In genomic region chr3:116148881-116149530, GRCh38 we compare ENCODE assay signal across 16 cellular contexts.
DNase-seq lines count a peak whose midpoint lies in the region; ATAC-seq, FAIRE-seq and TF ChIP-seq lines count a peak whose summit lies in the region.
"Had no signal": no experiment of that assay in that cellular context is flagged by ENCODE, and none has a peak within 500 bp of the region (broad histone marks: within the 10 kb centered on the region; RNA-seq: fewer than 3 reads in every experiment).

No MANE protein-coding gene starts in this region.

- no peaks in the 10 kb centered on the region for H3K9me1 ChIP-seq in K562 (ENCODE audit: control insufficient read depth, insufficient read depth, low read length)

- H3K9me3 ChIP-seq in K562 (replicated peaks; ENCODE audit: control insufficient read depth, insufficient read depth, low read depth, low read length) (no peaks in the 10 kb centered on the region), body of pancreas (no peaks in the 10 kb centered on the region)
- H3K9me3 ChIP-seq: upper lobe of right lung had no signal

- no peaks in the 10 kb centered on the region for H3K4me1 ChIP-seq in K562 (replicated peaks in 1 of 2; ENCODE audit: control insufficient read depth in 2 of 2, insufficient read depth in 2 of 2, low read length in 2 of 2)
- H3K4me1 ChIP-seq in body of pancreas, result no peaks in the 10 kb centered on the region
- H3K4me1 ChIP-seq: upper lobe of right lung had no signal

- H3K4me1 Mint-ChIP-seq in nephron, result peaks cover 14% of the 10 kb centered on the region
- H3K4me1 Mint-ChIP-seq: CD8-positive, alpha-beta memory T cell had no signal

- TF ChIP-seq CTCF in K562 (IDR thresholded peaks at IDR 0.05 in 2 of 3, conservative IDR thresholded peaks at IDR 0.05 in 1 of 3; ENCODE audit: insufficient read depth in 2 of 3, low read depth in 1 of 3, low read length in 3 of 3) (no peak), nephron (IDR thresholded peaks at IDR 0.05; ENCODE audit: unreplicated experiment in 3 of 3) (no peak), body of pancreas (IDR thresholded peaks at IDR 0.05) (no peak)

- DNase-seq in EH (ENCODE audit: low read depth), result peak; percentile 28
- DNase-seq in NCI-H1694 treated with DMSO at 0.1 percent for 48 hours (lab: John Stamatoyannopoulos, UW), result peak; percentile 62
- DNase-seq in K562 (ENCODE audit: extremely low read depth in 1 of 4, low spot score in 3 of 4), result no peak
- DNase-seq in body of pancreas, result no peak
- DNase-seq in GM19239 (ENCODE audit: insufficient read length, low spot score), result no peak
- DNase-seq: activated effector memory CD4-positive, alpha-beta T cell treated with Interleukin-2 at 50 U/mL for 16 hours; CD8-positive, alpha-beta memory T cell; NCI-H187 treated with DMSO at 0.1 percent for 48 hours; right cardiac atrium; SIG-M5; upper lobe of right lung had no signal

- POLR2A ChIA-PET in K562 (lab: Yijun Ruan, JAX), result no interaction called here

- WGBS in K562 (ENCODE audit: insufficient coverage, low coverage, missing lambda C conversion rate), result 25% methylated on average over 4 of the region's 4 CpGs
- WGBS in body of pancreas, 2 donors, result 45 to 58% methylated on average over 4 of the region's 4 CpGs

- no peak overlapping the region for H3K4me3 ChIP-seq in K562
- no peak overlapping the region for H3K4me3 ChIP-seq in body of pancreas
- H3K4me3 ChIP-seq: lung, upper lobe of right lung had no signal

- FAIRE-seq in K562 (lab: Jason Lieb, UNC) (no peak), GM19239 (lab: Jason Lieb, UNC) (no peak)
- FAIRE-seq: colon had no signal

- H3K4me2 ChIP-seq in K562 (ENCODE audit: insufficient read depth, low read length), result no peak overlapping the region

- H2AFZ ChIP-seq in K562 (ENCODE audit: low read depth, low read length), result peak overlapping the region; percentile 51; the same call in 1 of the 2 replicates

- no TSS peak for BruUV-seq in K562 (replicated peaks; lab: Mats Ljungman, UMichigan)

- H3K27ac ChIP-seq in K562 (ENCODE audit: extremely low read depth, low read depth, low read length) (no peak overlapping the region), body of pancreas (no peak overlapping the region)
- H3K27ac ChIP-seq: upper lobe of right lung had no signal

- ATAC-seq in K562 (no peak), GM19328 (IDR thresholded peaks at IDR 0.05; ENCODE audit: unreplicated experiment) (no peak), HG03175 (IDR thresholded peaks at IDR 0.05; ENCODE audit: unreplicated experiment) (no peak), body of pancreas (no peak)
- ATAC-seq: right cardiac atrium, upper lobe of right lung had no signal

- H3K27me3 Mint-ChIP-seq in nephron (ENCODE audit: low read depth), result no peaks in the 10 kb centered on the region
- H3K27me3 Mint-ChIP-seq: CD8-positive, alpha-beta memory T cell had no signal

- no peaks in the 10 kb centered on the region for H4K20me1 ChIP-seq in K562 (replicated peaks; ENCODE audit: control insufficient read depth, insufficient read depth, low read length)

- no peaks in the 10 kb centered on the region for H3K79me2 ChIP-seq in K562 (ENCODE audit: control insufficient read depth, insufficient read depth, low read length)

- H3K36me3 ChIP-seq in K562 (ENCODE audit: control insufficient read depth, insufficient read depth, low read length) (no peaks in the 10 kb centered on the region), body of pancreas (replicated peaks in 1 of 2; ENCODE audit: insufficient read depth in 1 of 2, low read depth in 2 of 2) (no peaks in the 10 kb centered on the region)
- H3K36me3 ChIP-seq: upper lobe of right lung had no signal

- H3K27ac Mint-ChIP-seq in nephron, result peak overlapping the region; percentile 13 to 46 (median 28)
- H3K27ac Mint-ChIP-seq: CD8-positive, alpha-beta memory T cell had no signal

- H3K9me3 Mint-ChIP-seq in nephron, result peaks cover 16% of the 10 kb centered on the region

- no peak for TF ChIP-seq RAD21 in K562 (CRISPR knock-in tag; conservative IDR thresholded peaks at IDR 0.05 in 1 of 2, IDR thresholded peaks at IDR 0.05 in 1 of 2)

- CTCF ChIA-PET in K562 (lab: Yijun Ruan, JAX; ENCODE audit: low intra/inter-chr PET ratio), result no interaction called here

- no peak overlapping the region for H3K4me3 Mint-ChIP-seq in nephron
- H3K4me3 Mint-ChIP-seq: CD8-positive, alpha-beta memory T cell had no signal

- H3K9ac ChIP-seq in K562 (ENCODE audit: insufficient read depth in 1 of 2, low read depth in 2 of 2, low read length in 2 of 2), result no peak overlapping the region

- TF ChIP-seq POLR2A in K562 (conservative IDR thresholded peaks at IDR 0.05), result no peak
- TF ChIP-seq POLR2A in body of pancreas (IDR thresholded peaks at IDR 0.05), result no peak

- H3K27me3 ChIP-seq in K562 (ENCODE audit: control insufficient read depth in 2 of 2, insufficient read depth in 2 of 2, low read length in 2 of 2), result no peaks in the 10 kb centered on the region
- no peaks in the 10 kb centered on the region for H3K27me3 ChIP-seq in body of pancreas
- H3K27me3 ChIP-seq: upper lobe of right lung had no signal

- peaks cover 5% of the 10 kb centered on the region for H3K36me3 Mint-ChIP-seq in nephron (ENCODE audit: low read depth)
- H3K36me3 Mint-ChIP-seq: CD8-positive, alpha-beta memory T cell had no signal

- in situ Hi-C loops in K562 (cut with MboI), result loop anchor here (25.0 kb wide), 1 partner anchor 613 kb away; no protein-coding TSS in a partner anchor

- intact Hi-C loops in K562 (cut with micrococcal nuclease) (no loop called here), body of pancreas (cut with DNase I) (no loop called here)

- no peak for TF ChIP-seq EP300 in K562 (IDR thresholded peaks at IDR 0.05; ENCODE audit: low read length)

TF ChIP-seq in K562, 482 proteins besides CTCF, POLR2A, EP300 and RAD21:
- TF ChIP-seq ZNF699 (CRISPR knock-in tag; IDR thresholded peaks at IDR 0.05; ENCODE audit: insufficient replicate concordance), result no peak
- TF ChIP-seq NR4A1 (CRISPR knock-in tag; IDR thresholded peaks at IDR 0.05), result no peak
- TF ChIP-seq NR4A1 (tag; IDR thresholded peaks at IDR 0.05), result no peak
- TF ChIP-seq TBP (optimal IDR thresholded peaks at IDR 0.05; ENCODE audit: low read depth, low read length), result no peak
- no peak for TF ChIP-seq THAP7 (CRISPR knock-in tag; IDR thresholded peaks at IDR 0.05)
- TF ChIP-seq TEAD4 (IDR thresholded peaks at IDR 0.05; ENCODE audit: low read length), result no peak
- TF ChIP-seq TEAD4 (CRISPR knock-in tag; IDR thresholded peaks at IDR 0.05; ENCODE audit: borderline replicate concordance), result no peak
- TF ChIP-seq SIN3B (IDR thresholded peaks at IDR 0.05; ENCODE audit: low read depth), result no peak

Comparison
In these comparisons a context has a peak if more than half of its experiments do, and no peak if none do; other contexts are left out.
1. DNase-seq: peak in EH (single experiment) and NCI-H1694 treated with DMSO at 0.1 percent for 48 hours (single experiment); none in K562 (0 of 4), body of pancreas (0 of 4) and GM19239 (single experiment).